ENCODE assay signal across 8 cellular contexts in genomic region chr6:27205375-27206278, GRCh38. TPM values are rescaled to one million over a fixed set of nuclear protein-coding genes. Genes with fewer than 3 reads are reported as not detected.
A peak's percentile ranks its signal among the peaks of the same experiment; 100 is the strongest.
DNase-seq lines count a peak whose midpoint lies in the region; ATAC-seq and TF ChIP-seq lines count a peak whose summit lies in the region.

No MANE protein-coding gene starts in this region.

- H3K27ac Mint-ChIP-seq in chondrocyte (ENCODE audit: unreplicated experiment) = no peak overlapping the region

- H3F3A ChIP-seq in SK-N-SH (replicated peaks; ENCODE audit: insufficient read depth) = no peaks in the 10 kb centered on the region

- intact Hi-C loops in heart left ventricle (cut with DNase I) = no loop called here

- WGBS in SK-N-SH (ENCODE audit: low lambda C conversion rate) = 10% methylated on average over 32 of the region's 32 CpGs
- WGBS in neuronal stem cell (ENCODE audit: extremely low coverage in 2 of 2, insufficient read length in 2 of 2, insufficient replicate concordance in 1 of 2), 2 donors = no CpG with 5 or more reads among the region's 32 CpGs
- 8 to 12% (median 9%) methylated on average over 32 of the region's 32 CpGs for WGBS in heart left ventricle, 4 donors

- no peak for TF ChIP-seq RAD21 in SK-N-SH (IDR thresholded peaks at IDR 0.05; ENCODE audit: low read length)

- H3K14ac ChIP-seq in neuronal stem cell (ENCODE audit: low read length) = no peak overlapping the region

- H3K27me3 Mint-ChIP-seq in chondrocyte (ENCODE audit: low read depth) = peaks cover 8% of the 10 kb centered on the region

- H4K20me1 ChIP-seq in SK-N-SH (ENCODE audit: insufficient read depth) = no peaks in the 10 kb centered on the region

- H2AK5ac ChIP-seq in neuronal stem cell (ENCODE audit: low read depth, low read length) = no peak overlapping the region

- no peak overlapping the region for H4K8ac ChIP-seq in neuronal stem cell (ENCODE audit: low read depth, low read length)

- H2BK5ac ChIP-seq in neuronal stem cell (ENCODE audit: low read length) = no peak overlapping the region

- H3K4me3 ChIP-seq in SK-N-SH (ENCODE audit: low read depth in 2 of 2, low read length in 1 of 2) (peak overlapping the region; percentile 27 to 29; a peak in 2 of 4 replicates), neuronal stem cell (ENCODE audit: low read length in 2 of 2) (peak overlapping the region in 1 of 2 donors; percentile 83), heart left ventricle (no peak overlapping the region)

- no peak overlapping the region for H2BK12ac ChIP-seq in neuronal stem cell (ENCODE audit: low read length)

- no peak for ATAC-seq in heart left ventricle
- no peak for ATAC-seq in GM21515 (IDR thresholded peaks at IDR 0.05; ENCODE audit: unreplicated experiment)

- H2AFZ ChIP-seq in SK-N-SH (ENCODE audit: low read depth) (0 out of 2 replicates have a peak overlapping the region, but pooled peaks have one; percentile 8), neuronal stem cell (ENCODE audit: low read length) (no peak overlapping the region)

- TF ChIP-seq CTCF in SK-N-SH (IDR thresholded peaks at IDR 0.05) (no peak), chondrocyte (IDR thresholded peaks at IDR 0.05) (no peak), heart left ventricle (IDR thresholded peaks at IDR 0.05) (no peak)

- H3K18ac ChIP-seq in neuronal stem cell (ENCODE audit: low read length) = no peak overlapping the region

- no peak overlapping the region for H3K4ac ChIP-seq in neuronal stem cell (ENCODE audit: low read length)

- H3K36me3 Mint-ChIP-seq in chondrocyte (ENCODE audit: low read depth) = no peaks in the 10 kb centered on the region

- H3K23ac ChIP-seq in neuronal stem cell (ENCODE audit: low read depth, low read length, poor library complexity) = no peak overlapping the region

- no peak for TF ChIP-seq EP300 in SK-N-SH (IDR thresholded peaks at IDR 0.05; ENCODE audit: borderline replicate concordance in 1 of 2, low read depth in 1 of 2, low read length in 1 of 2)

- no peak overlapping the region for H4K91ac ChIP-seq in neuronal stem cell (ENCODE audit: low read depth, low read length, poor library complexity)

- H3K9me3 ChIP-seq in SK-N-SH (no peaks in the 10 kb centered on the region), neuronal stem cell (replicated peaks in 1 of 2; ENCODE audit: control insufficient read depth in 2 of 2, insufficient read depth in 1 of 2, low read depth in 1 of 2, low read length in 2 of 2) (no peaks in the 10 kb centered on the region), heart left ventricle (no peaks in the 10 kb centered on the region)

- H3K4me3 Mint-ChIP-seq in chondrocyte (ENCODE audit: unreplicated experiment) = peak overlapping the region; percentile 61

- no peak overlapping the region for H3K9ac ChIP-seq in SK-N-SH
- H3K9ac ChIP-seq in neuronal stem cell (ENCODE audit: low read depth, low read length, poor library complexity) = no peak overlapping the region

- peaks cover 8% of the 10 kb centered on the region for H3K4me1 Mint-ChIP-seq in chondrocyte (ENCODE audit: low read depth)

- H3K9me2 ChIP-seq in SK-N-SH = no peaks in the 10 kb centered on the region

- no peaks in the 10 kb centered on the region for H3K79me1 ChIP-seq in neuronal stem cell (ENCODE audit: low read depth, low read length)

- H3K9me3 Mint-ChIP-seq in chondrocyte (ENCODE audit: low read depth) = no peaks in the 10 kb centered on the region

- CTCF ChIA-PET in SK-N-SH (lab: Yijun Ruan, JAX) = interaction anchor here (0.6 to 1.2 kb wide), 2 partner anchors 107 to 253 kb away, joined by 3 read pairs; no protein-coding TSS in a partner anchor

- POLR2A ChIA-PET in SK-N-SH (lab: Yijun Ruan, JAX) = no interaction called here

- H3K79me2 ChIP-seq in SK-N-SH (ENCODE audit: insufficient read depth) = no peaks in the 10 kb centered on the region

- no peak for TF ChIP-seq POLR2A in heart left ventricle (IDR thresholded peaks at IDR 0.05)

- H3K27me3 ChIP-seq in SK-N-SH (ENCODE audit: insufficient read depth) (peaks cover 37% of the 10 kb centered on the region; the same call in 1 of the 2 replicates), neuronal stem cell (ENCODE audit: control insufficient read depth in 3 of 3, insufficient read depth in 3 of 3, low read depth in 1 of 3, low read length in 3 of 3) (peaks cover 0 to 30% (median 4%) of the 10 kb centered on the region in 3 experiments), heart left ventricle (peaks cover 19 to 74% (median 53%) of the 10 kb centered on the region in 9 donors)

- H3K27ac ChIP-seq in SK-N-SH (ENCODE audit: low read depth in 2 of 2, low read length in 1 of 2) (no peak overlapping the region), neuronal stem cell (replicated peaks; ENCODE audit: low read length) (no peak overlapping the region), heart left ventricle (no peak overlapping the region)

- H3K4me2 ChIP-seq in SK-N-SH = 0 out of 2 replicates have a peak overlapping the region, but pooled peaks have one; percentile 17
- H3K4me2 ChIP-seq in neuronal stem cell (ENCODE audit: insufficient read depth, low read length, poor library complexity, severe bottlenecking) = peak overlapping the region; percentile 55

- H2BK120ac ChIP-seq in neuronal stem cell (ENCODE audit: low read depth, low read length) = no peak overlapping the region

- H3K4me1 ChIP-seq in SK-N-SH (ENCODE audit: control insufficient read depth in 1 of 2, insufficient read depth in 2 of 2, low read depth in 1 of 2, low read length in 1 of 2) (no peaks in the 10 kb centered on the region), neuronal stem cell (ENCODE audit: control insufficient read depth in 2 of 2, insufficient read depth in 1 of 2, low read depth in 1 of 2, low read length in 2 of 2) (no peaks in the 10 kb centered on the region), heart left ventricle (peaks cover 0 to 6% (median 0%) of the 10 kb centered on the region in 12 donors)

- DNase-seq in GDM1 (lab: John Stamatoyannopoulos, UW) = peak; percentile 17
- DNase-seq in SK-N-SH = peak; percentile 25
- DNase-seq in chondrocyte (ENCODE audit: low spot score) = no peak
- no peak for DNase-seq in neuronal stem cell (ENCODE audit: low spot score)
- DNase-seq in SHP77 treated with DMSO at 0.1 percent for 48 hours (lab: John Stamatoyannopoulos, UW) = no peak
- no peak for DNase-seq in SKM-1 (lab: John Stamatoyannopoulos, UW; ENCODE audit: unreplicated experiment)
- no peak for DNase-seq in heart left ventricle

- no peaks in the 10 kb centered on the region for H3K36me3 ChIP-seq in SK-N-SH (replicated peaks in 1 of 2; ENCODE audit: control insufficient read depth in 1 of 2, insufficient read depth in 2 of 2, low read length in 1 of 2)
- H3K36me3 ChIP-seq in neuronal stem cell (replicated peaks in 1 of 2; ENCODE audit: control insufficient read depth in 2 of 2, insufficient read depth in 2 of 2, low read length in 2 of 2) = no peaks in the 10 kb centered on the region
- H3K36me3 ChIP-seq in heart left ventricle = no peaks in the 10 kb centered on the region

- no peak overlapping the region for H2BK15ac ChIP-seq in neuronal stem cell (ENCODE audit: low read length)

TF ChIP-seq in SK-N-SH, 30 proteins besides CTCF, POLR2A, EP300 and RAD21:
- TF ChIP-seq NRF1 (IDR thresholded peaks at IDR 0.05; ENCODE audit: low read depth, low read length) = no peak

RNA-seq across cellular contexts. Expression of gene PRSS16, which starts 41.9 kb away (rescaled TPM):
- 0.05 and 0.07 TPM in 2 replicates for polyA plus RNA-seq in SK-N-SH (2012; rRNA removed)
- polyA plus RNA-seq in SK-N-SH (2012; cell fraction: cytosol; rRNA removed) = 0.06 and 0.12 TPM in 2 replicates
- polyA plus RNA-seq in SK-N-SH (2012; cell fraction: nucleus; rRNA removed) = 0.13 and 0.19 TPM in 2 replicates
- 1.1 to 1.8 TPM (median 1.7 TPM) in 3 replicates for total RNA-seq in chondrocyte
- polyA plus RNA-seq in neuronal stem cell (2013, experiment 1 of 2) = 3.2 TPM
- 3.0 TPM for polyA plus RNA-seq in neuronal stem cell (2013, experiment 2 of 2)
- total RNA-seq in heart left ventricle = 1 to 10 TPM in 1 of 9 donors, under 1 TPM in 1, not detected in 7; 0.11 to 1.5 TPM
- polyA plus RNA-seq in heart left ventricle = not detected

Comparison
In these comparisons a context has a peak if more than half of its experiments do, and no peak if none do; other contexts are left out.
1. DNase-seq: peak in GDM1 (single experiment) and SK-N-SH (single experiment); none in chondrocyte (single experiment), neuronal stem cell (single experiment), SHP77 treated with DMSO at 0.1 percent for 48 hours (single experiment), SKM-1 (single experiment) and heart left ventricle (0 of 5).
2. H3K4me3 ChIP-seq: peak in SK-N-SH (2 of 2); none in heart left ventricle (0 of 12).